8 cellular contexts compared by ENCODE assay signal in the genomic region with DNA sequence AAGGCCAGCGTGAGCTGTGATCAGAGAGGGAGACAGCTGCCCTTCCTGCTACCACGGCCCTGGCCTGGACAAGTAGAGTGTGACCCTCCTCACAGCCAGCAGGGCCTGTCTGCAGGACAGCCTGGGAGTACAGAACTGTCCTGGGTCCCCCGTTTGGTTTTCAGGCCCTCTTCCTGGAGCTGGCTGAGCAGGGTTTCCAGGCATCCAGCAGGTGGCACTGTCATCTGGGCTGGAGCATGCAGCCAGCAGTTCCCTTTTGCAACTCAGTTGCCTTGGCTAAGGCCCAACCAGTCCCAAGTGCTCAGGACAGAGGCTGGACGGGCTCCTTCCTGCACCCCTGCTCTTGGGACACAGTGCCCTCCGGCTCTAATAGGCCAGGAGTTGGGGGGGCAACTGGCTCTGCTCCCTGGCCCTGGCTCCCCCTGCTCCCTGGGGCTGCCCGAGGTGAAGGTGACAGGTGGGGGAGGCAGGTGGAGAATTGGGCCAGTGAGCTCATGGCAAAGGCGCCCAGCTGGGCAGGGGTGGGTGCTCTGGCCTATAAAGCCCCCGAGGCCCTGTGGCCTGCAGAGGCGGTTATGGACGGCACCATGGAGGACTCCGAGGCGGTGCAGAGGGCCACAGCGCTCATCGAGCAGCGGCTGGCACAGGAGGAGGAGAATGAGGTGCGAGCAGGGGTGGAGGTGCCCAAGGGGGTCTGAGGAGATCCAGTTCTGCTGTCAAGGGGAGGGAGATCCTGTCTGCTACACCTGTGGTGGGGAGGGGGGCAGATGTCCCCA. TPM values are rescaled to one million over a fixed set of nuclear protein-coding genes. Genes with fewer than 3 reads are reported as not detected.
DNase-seq lines count a peak whose midpoint lies in the region; ATAC-seq, FAIRE-seq and TF ChIP-seq lines count a peak whose summit lies in the region.

A gene with protein sequence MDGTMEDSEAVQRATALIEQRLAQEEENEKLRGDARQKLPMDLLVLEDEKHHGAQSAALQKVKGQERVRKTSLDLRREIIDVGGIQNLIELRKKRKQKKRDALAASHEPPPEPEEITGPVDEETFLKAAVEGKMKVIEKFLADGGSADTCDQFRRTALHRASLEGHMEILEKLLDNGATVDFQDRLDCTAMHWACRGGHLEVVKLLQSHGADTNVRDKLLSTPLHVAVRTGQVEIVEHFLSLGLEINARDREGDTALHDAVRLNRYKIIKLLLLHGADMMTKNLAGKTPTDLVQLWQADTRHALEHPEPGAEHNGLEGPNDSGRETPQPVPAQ (plus strand): TSS at position 566 of the 776 bp plus-strand sequence. CDS start 10 bp downstream, at position 576.

- FAIRE-seq in GM12891 (lab: Jason Lieb, UNC): peak; percentile 80

- peaks cover 0 to 33% of the 10 kb centered on the region in 2 donors for H3K4me1 ChIP-seq in right atrium auricular region

- peak within 1 kb of the TSS; percentile 79 to 95 for H3K27ac ChIP-seq in right atrium auricular region

- peak; percentile 84 for ATAC-seq in sciatic nerve
- no peak for ATAC-seq in GM21360 (IDR thresholded peaks at IDR 0.05; ENCODE audit: unreplicated experiment)

- H3K4me3 ChIP-seq in AG04449 (ENCODE audit: low read depth, low read length) (no peak within 1 kb of the TSS), right atrium auricular region (peak within 1 kb of the TSS in 1 of 2 donors; percentile 12)

- intact Hi-C loops in sciatic nerve (cut with DNase I): no loop called here

- no peaks in the 10 kb centered on the region for H3K9me3 ChIP-seq in right atrium auricular region

- POLR2A ChIA-PET in AG04449 (lab: Yijun Ruan, JAX): interaction anchor here (1.2 kb wide), 1 partner anchor 87 kb away, joined by 3 read pairs; no protein-coding TSS in a partner anchor

- peaks cover 33% of the 10 kb centered on the region for H3K36me3 ChIP-seq in right atrium auricular region

- TF ChIP-seq CTCF in AG04449 (IDR thresholded peaks at IDR 0.05; ENCODE audit: insufficient read depth, low read length, missing control alignments) (peak; percentile 93), right atrium auricular region (IDR thresholded peaks at IDR 0.05) (peak; percentile 76 to 91)

- CTCF ChIA-PET in AG04449 (lab: Yijun Ruan, JAX): interaction anchor here (0.7 to 12.7 kb wide), 32 partner anchors 9 to 164 kb away, joined by 3 to 199 read pairs (median 5); a partner anchor contains a TSS

- H3K27me3 ChIP-seq in right atrium auricular region: no peaks in the 10 kb centered on the region

- DNase-seq in AG04449 (ENCODE audit: low read depth, low spot score) (no peak), GM12891 (ENCODE audit: insufficient read length, low spot score) (peak; percentile 79), KG1 (lab: John Stamatoyannopoulos, UW) (peak; percentile 39), SW480 (ENCODE audit: low spot score) (peak; percentile 55), anterior cingulate cortex (lab: John Stamatoyannopoulos, UW) (peak in 52 of 58 donors; percentile 13 to 82 (median 58)), right atrium auricular region (ENCODE audit: low spot score) (peak; percentile 86), sciatic nerve (ENCODE audit: low spot score) (peak; percentile 85)

- no peak for TF ChIP-seq POLR2A in GM12891 (IDR thresholded peaks at IDR 0.05; ENCODE audit: low read depth, low read length)

TF ChIP-seq in GM12891, 5 proteins besides CTCF, POLR2A, EP300 and RAD21:
- no peak for TF ChIP-seq POLR2AphosphoS5 (IDR thresholded peaks at IDR 0.05; ENCODE audit: low read depth, low read length)
- TF ChIP-seq SPI1 (IDR thresholded peaks at IDR 0.05; ENCODE audit: low read depth, low read length): peak; percentile 82

RNA-seq across cellular contexts. Expression of the gene that starts here (rescaled TPM):
- not detected for polyA plus RNA-seq in GM12891 (2012; ENCODE audit: low read depth, missing spikeins)
- total RNA-seq in right atrium auricular region: 100 to 1,000 TPM in 1 of 2 donors, 10 to 100 TPM in 1; 25.7 to 204 TPM
- total RNA-seq in sciatic nerve: not detected

Comparison
In these comparisons a context has a peak if more than half of its experiments do, and no peak if none do; other contexts are left out.
1. RNA of the gene that starts here (total RNA-seq): 25.7 to 204 TPM in right atrium auricular region; not detected in sciatic nerve (single experiment); every median in the first group is over 10 times any median in the second.
2. Peak in DNase-seq and ATAC-seq in sciatic nerve; RNA of the gene not detected or under 1 TPM.